Comparison of ENCODE assay signal across 13 cellular contexts in the genomic region with DNA sequence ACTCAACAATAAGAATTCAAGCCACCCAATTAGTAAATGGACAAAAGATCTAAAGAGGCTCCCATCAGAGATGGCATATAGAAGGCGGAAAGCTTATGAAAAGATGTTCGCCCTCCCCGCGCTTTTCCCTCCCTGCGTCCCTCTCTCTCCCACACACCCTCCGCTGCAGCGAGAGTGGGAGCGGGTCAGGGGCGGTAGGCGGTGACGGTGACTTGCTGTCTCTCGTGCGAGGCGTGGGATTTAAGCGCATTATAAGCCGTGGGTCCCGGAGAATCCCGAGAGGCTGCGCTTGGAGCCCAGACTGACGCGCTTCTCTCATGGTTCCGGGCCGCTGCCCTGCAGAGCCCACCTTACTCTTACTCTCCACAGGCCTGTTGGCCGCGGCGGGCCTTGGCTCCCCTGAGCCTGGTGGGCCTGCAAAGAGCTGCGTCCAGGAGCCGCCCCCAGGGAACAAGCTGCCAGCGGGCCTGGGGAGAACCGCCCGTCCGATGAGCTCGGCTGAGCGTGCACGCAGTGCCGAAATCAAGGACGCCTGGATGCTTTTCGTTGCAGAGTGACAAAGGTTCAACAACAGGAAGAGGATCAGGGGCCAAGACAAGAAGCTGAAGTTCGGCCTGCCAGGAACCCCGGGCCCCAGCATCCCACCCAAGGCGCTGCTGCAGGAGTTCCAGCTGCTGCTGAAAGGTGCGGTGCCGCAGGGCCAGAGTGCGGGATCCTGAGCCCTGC. TPM values are rescaled to one million over a fixed set of nuclear protein-coding genes. Genes with fewer than 3 reads are reported as not detected.
DNase-seq lines count a peak whose midpoint lies in the region; ATAC-seq and TF ChIP-seq lines count a peak whose summit lies in the region.
"Had no signal": no experiment of that assay in that cellular context is flagged by ENCODE, and none has a peak within 500 bp of the region (broad histone marks: within the 10 kb centered on the region; RNA-seq: fewer than 3 reads in every experiment).

No MANE protein-coding gene starts in this region.

- no peak for TF ChIP-seq CTCF in activated B cell treated with CpG ODN at 0.5 μM for 24 hours (IDR thresholded peaks at IDR 0.05)

- no peak for ATAC-seq in activated CD8-positive, alpha-beta memory T cell treated with anti-CD3 and anti-CD28 coated beads, Interleukin-2, amount 10 ng/mL, durations not matched to agents 7 days and 5 days
- no peak for ATAC-seq in activated B cell treated with CpG ODN at 0.5 μM for 24 hours (ENCODE audit: low read depth)

- no peaks in the 10 kb centered on the region for H3K9me3 Mint-ChIP-seq in activated CD8-positive, alpha-beta memory T cell treated with anti-CD3 and anti-CD28 coated beads, Interleukin-2, amount 10 ng/mL, durations not matched to agents 7 days and 5 days (ENCODE audit: low read depth)
- H3K9me3 Mint-ChIP-seq in activated B cell treated with CpG ODN at 0.5 μM for 24 hours = no peaks in the 10 kb centered on the region

- no peak overlapping the region for H3K27ac Mint-ChIP-seq in activated CD8-positive, alpha-beta memory T cell treated with anti-CD3 and anti-CD28 coated beads, Interleukin-2, amount 10 ng/mL, durations not matched to agents 7 days and 5 days
- H3K27ac Mint-ChIP-seq in activated B cell treated with CpG ODN at 0.5 μM for 24 hours = no peak overlapping the region

- peaks cover 13% of the 10 kb centered on the region for H3K4me1 Mint-ChIP-seq in activated CD8-positive, alpha-beta memory T cell treated with anti-CD3 and anti-CD28 coated beads, Interleukin-2, amount 10 ng/mL, durations not matched to agents 7 days and 5 days
- H3K4me1 Mint-ChIP-seq in activated B cell treated with CpG ODN at 0.5 μM for 24 hours = peaks cover 18% of the 10 kb centered on the region

- H3K36me3 ChIP-seq in ES-I3 (ENCODE audit: insufficient read depth, low read length) (no peaks in the 10 kb centered on the region), rectal smooth muscle tissue (ENCODE audit: control insufficient read depth, insufficient read depth, low read length) (no peaks in the 10 kb centered on the region)

- no peaks in the 10 kb centered on the region for H3K9me3 ChIP-seq in ES-I3 (ENCODE audit: control insufficient read depth, insufficient read depth, low read length)
- H3K9me3 ChIP-seq: body of pancreas had no signal

- peaks cover 46% of the 10 kb centered on the region for H3K27me3 Mint-ChIP-seq in activated CD8-positive, alpha-beta memory T cell treated with anti-CD3 and anti-CD28 coated beads, Interleukin-2, amount 10 ng/mL, durations not matched to agents 7 days and 5 days
- H3K27me3 Mint-ChIP-seq in activated B cell treated with CpG ODN at 0.5 μM for 24 hours = peaks cover 38% of the 10 kb centered on the region

- H3K4me1 ChIP-seq in ES-I3 (ENCODE audit: insufficient read depth, low read length) = no peaks in the 10 kb centered on the region; the same call in 1 of the 2 replicates
- H3K4me1 ChIP-seq in rectal smooth muscle tissue (ENCODE audit: control insufficient read depth, insufficient read depth, low read length) = no peaks in the 10 kb centered on the region

- intact Hi-C loops in activated B cell treated with CpG ODN at 0.5 μM for 24 hours (cut with micrococcal nuclease) = loop anchor here (10.0 kb wide), 1 partner anchor 482 kb away; the partner anchor contains the start of genes CENPP and NOL8
- intact Hi-C loops in cardiac septum (cut with DNase I) = no loop called here

- no peaks in the 10 kb centered on the region for H3K36me3 Mint-ChIP-seq in activated CD8-positive, alpha-beta memory T cell treated with anti-CD3 and anti-CD28 coated beads, Interleukin-2, amount 10 ng/mL, durations not matched to agents 7 days and 5 days
- H3K36me3 Mint-ChIP-seq in activated B cell treated with CpG ODN at 0.5 μM for 24 hours (ENCODE audit: low read depth) = no peaks in the 10 kb centered on the region

- CTCF ChIA-PET in activated CD8-positive, alpha-beta memory T cell treated with anti-CD3 and anti-CD28 coated beads, Interleukin-2, amount 10 ng/mL, durations not matched to agents 7 days and 5 days (lab: Charles Lee) = interaction anchor here (0.8 to 2.4 kb wide), 4 partner anchors 16 to 666 kb away, joined by 3 to 11 read pairs (median 3); partner anchors contain the start of gene BICD2
- CTCF ChIA-PET in activated B cell treated with CpG ODN at 0.5 μM for 24 hours (lab: Charles Lee) = no interaction called here

- peak overlapping the region; percentile 10 for H3K4me3 ChIP-seq in rectal smooth muscle tissue (ENCODE audit: low read length)
- H3K4me3 ChIP-seq: body of pancreas had no signal

- no peak overlapping the region for H3K27ac ChIP-seq in rectal smooth muscle tissue (ENCODE audit: low read depth, low read length)
- H3K27ac ChIP-seq: body of pancreas, PC-9 had no signal

- H3K4me3 Mint-ChIP-seq in activated CD8-positive, alpha-beta memory T cell treated with anti-CD3 and anti-CD28 coated beads, Interleukin-2, amount 10 ng/mL, durations not matched to agents 7 days and 5 days = no peak overlapping the region
- H3K4me3 Mint-ChIP-seq in activated B cell treated with CpG ODN at 0.5 μM for 24 hours = peak overlapping the region; percentile 50

- peak; percentile 63 for DNase-seq in activated CD8-positive, alpha-beta memory T cell treated with anti-CD3 and anti-CD28 coated beads for 24 hours
- DNase-seq in activated CD8-positive, alpha-beta memory T cell treated with anti-CD3 and anti-CD28 coated beads, Interleukin-2, amount 10 ng/mL, durations not matched to agents 7 days and 5 days = no peak
- DNase-seq in activated B cell treated with CpG ODN at 0.5 μM for 24 hours = no peak
- no peak for DNase-seq in COLO668 (lab: John Stamatoyannopoulos, UW; ENCODE audit: unreplicated experiment)
- DNase-seq in activated gamma-delta T cell (lab: John Stamatoyannopoulos, UW) = no peak
- DNase-seq in cardiac septum (ENCODE audit: low spot score) = no peak
- DNase-seq: GDM1, mesendoderm, NCI-H446 had no signal

- H3K27me3 ChIP-seq in rectal smooth muscle tissue (ENCODE audit: control insufficient read depth, insufficient read depth, low read length) = peaks cover 33% of the 10 kb centered on the region

- POLR2A ChIA-PET in activated B cell treated with CpG ODN at 0.5 μM for 24 hours (lab: Charles Lee) = interaction anchor here (1.6 kb wide), 1 partner anchor 78 kb away, joined by 4 read pairs; no protein-coding TSS in a partner anchor

- H3K9ac ChIP-seq in ES-I3 (ENCODE audit: low read depth, low read length) = peak overlapping the region; percentile 22; the same call in 1 of the 2 replicates
- H3K9ac ChIP-seq in rectal smooth muscle tissue (ENCODE audit: low read length) = no peak overlapping the region

RNA-seq across cellular contexts. Expression of gene BICD2, which starts 42.6 kb away (rescaled TPM):
- 10 to 100 TPM; 26.4 to 27.2 TPM for total RNA-seq in activated CD8-positive, alpha-beta memory T cell treated with anti-CD3 and anti-CD28 coated beads, Interleukin-2, amount 10 ng/mL, durations not matched to agents 7 days and 5 days
- total RNA-seq in activated B cell treated with CpG ODN at 0.5 μM for 24 hours (19.5 and 22.5 TPM in 2 replicates), cardiac septum (39.5 TPM)
